Comparison of ENCODE assay signal across 20 cellular contexts in the genomic region with DNA sequence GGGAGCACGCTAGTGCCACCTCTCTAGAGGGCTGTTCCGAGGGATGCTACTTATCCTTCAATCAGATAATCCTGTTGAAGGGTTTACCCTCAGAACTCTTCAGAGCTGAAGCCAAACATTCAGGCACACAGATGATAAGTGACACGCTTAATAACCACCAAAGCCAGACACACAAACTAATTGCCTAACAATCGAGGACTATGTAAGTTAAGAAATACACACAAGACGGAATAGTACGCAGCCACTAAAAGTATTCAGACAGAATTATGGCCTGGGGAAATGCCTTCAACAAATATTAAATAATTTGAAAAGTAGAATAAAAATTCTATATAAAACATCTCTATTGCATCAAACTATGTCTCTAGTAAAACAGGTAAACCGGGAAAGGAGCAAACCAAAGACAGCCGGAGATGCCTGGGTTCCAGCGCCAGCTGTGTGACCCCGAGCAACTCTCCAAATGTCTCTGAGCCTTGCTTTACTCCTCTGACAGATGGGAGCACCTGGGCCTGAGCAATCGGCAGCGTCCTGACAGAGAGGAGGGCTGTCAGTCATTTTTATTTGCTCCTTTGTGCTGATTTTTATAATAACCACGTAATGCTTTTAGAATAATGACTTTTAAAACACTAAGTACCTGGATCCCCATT. TPM values are rescaled to one million over a fixed set of nuclear protein-coding genes. Genes with fewer than 3 reads are reported as not detected.
A peak's percentile ranks its signal among the peaks of the same experiment; 100 is the strongest.
DNase-seq lines count a peak whose midpoint lies in the region; ATAC-seq and TF ChIP-seq lines count a peak whose summit lies in the region.
"Had no signal": no experiment of that assay in that cellular context is flagged by ENCODE, and none has a peak within 500 bp of the region (broad histone marks: within the 10 kb centered on the region; RNA-seq: fewer than 3 reads in every experiment).

No MANE protein-coding gene starts in this region.

- H3F3A ChIP-seq in PC-9 (ENCODE audit: insufficient read depth, low read depth), result peaks cover 13% of the 10 kb centered on the region; the same call in 1 of the 2 replicates

- no peaks in the 10 kb centered on the region for H3K9me2 ChIP-seq in PC-9 (ENCODE audit: insufficient read depth)

- TF ChIP-seq CTCF in KMS-11 (conservative IDR thresholded peaks at IDR 0.05; ENCODE audit: low read depth, low read length) (no peak), PC-9 (conservative IDR thresholded peaks at IDR 0.05) (no peak), osteoblast (IDR thresholded peaks at IDR 0.05; ENCODE audit: extremely low read depth, low read depth, low read length) (no peak), Peyer's patch (IDR thresholded peaks at IDR 0.05) (no peak)

- no peak overlapping the region for H3K4me3 Mint-ChIP-seq in activated CD4-positive, alpha-beta memory T cell treated with anti-CD3 and anti-CD28 coated beads for 36 hours
- H3K4me3 Mint-ChIP-seq: activated naive CD8-positive, alpha-beta T cell treated with anti-CD3 and anti-CD28 coated beads, Interleukin-2, amount 50 U/mL, for 24 hours; central memory CD8-positive, alpha-beta T cell; HFFc6; neural progenitor cell; T-cell had no signal

- peak overlapping the region; percentile 58; the same call in 1 of the 2 replicates for H2AFZ ChIP-seq in KMS-11 (ENCODE audit: low read depth)
- no peak overlapping the region for H2AFZ ChIP-seq in PC-9
- no peak overlapping the region for H2AFZ ChIP-seq in osteoblast (ENCODE audit: low read length)
- H2AFZ ChIP-seq: neural progenitor cell had no signal

- DNase-seq in PC-9 (no peak), osteoblast (ENCODE audit: insufficient read length, low spot score, missing footprints) (peak; percentile 49), Peyer's patch (no peak), NCI-H1436 (lab: John Stamatoyannopoulos, UW) (no peak)
- DNase-seq in activated CD4-positive, alpha-beta memory T cell treated with anti-CD3 and anti-CD28 coated beads for 36 hours, result no peak
- DNase-seq: activated gamma-delta T cell, DMS79, gastrocnemius medialis, HFFc6, left cardiac atrium, NCI-H1436 treated with DMSO at 0.1 percent for 48 hours, NCI-H446 treated with DMSO at 0.1 percent for 48 hours had no signal

- intact Hi-C loops in PC-9 (cut with micrococcal nuclease; ENCODE audit: unreplicated experiment), result no loop called here
- intact Hi-C loops in activated CD4-positive, alpha-beta memory T cell treated with anti-CD3 and anti-CD28 coated beads for 36 hours (cut with micrococcal nuclease), result no loop called here

- H3K36me3 ChIP-seq in KMS-11 (ENCODE audit: insufficient read depth), result no peaks in the 10 kb centered on the region
- no peaks in the 10 kb centered on the region for H3K36me3 ChIP-seq in PC-9 (ENCODE audit: low read depth)
- H3K36me3 ChIP-seq in osteoblast (ENCODE audit: insufficient read depth, low read length), result no peaks in the 10 kb centered on the region
- peaks cover 0 to 22% (median 0%) of the 10 kb centered on the region in 3 donors for H3K36me3 ChIP-seq in Peyer's patch
- H3K36me3 ChIP-seq: neural progenitor cell had no signal

- H3K27ac Mint-ChIP-seq in activated CD4-positive, alpha-beta memory T cell treated with anti-CD3 and anti-CD28 coated beads for 36 hours, result no peak overlapping the region
- H3K27ac Mint-ChIP-seq: activated naive CD8-positive, alpha-beta T cell treated with anti-CD3 and anti-CD28 coated beads, Interleukin-2, amount 50 U/mL, for 24 hours; HFFc6; T-cell had no signal

- H3K9ac ChIP-seq in KMS-11, result no peak overlapping the region; the same call in 1 of the 2 replicates
- H3K9ac ChIP-seq: neural progenitor cell had no signal

- ATAC-seq in GM19455 (IDR thresholded peaks at IDR 0.05; ENCODE audit: unreplicated experiment), result peak; percentile 22
- ATAC-seq: gastrocnemius medialis, right cardiac atrium had no signal

- H3K4me2 ChIP-seq in KMS-11 (peak overlapping the region; percentile 52), PC-9 (peak overlapping the region; percentile 43; the same call in 1 of the 2 replicates), osteoblast (ENCODE audit: insufficient read depth, low read length) (no peak overlapping the region)
- H3K4me2 ChIP-seq: neural progenitor cell had no signal

- H3K27me3 Mint-ChIP-seq in activated CD4-positive, alpha-beta memory T cell treated with anti-CD3 and anti-CD28 coated beads for 36 hours, result no peaks in the 10 kb centered on the region
- H3K27me3 Mint-ChIP-seq: activated naive CD8-positive, alpha-beta T cell treated with anti-CD3 and anti-CD28 coated beads, Interleukin-2, amount 50 U/mL, for 24 hours; central memory CD8-positive, alpha-beta T cell; T-cell had no signal

- H3K79me2 ChIP-seq in KMS-11 (ENCODE audit: insufficient read depth, low read depth) (no peaks in the 10 kb centered on the region), PC-9 (ENCODE audit: low read depth) (no peaks in the 10 kb centered on the region), osteoblast (ENCODE audit: insufficient read depth, low read length) (no peaks in the 10 kb centered on the region)

- no peaks in the 10 kb centered on the region for H4K20me1 ChIP-seq in KMS-11 (ENCODE audit: insufficient read depth)
- no peaks in the 10 kb centered on the region for H4K20me1 ChIP-seq in PC-9 (ENCODE audit: insufficient read depth)
- H4K20me1 ChIP-seq in osteoblast (ENCODE audit: insufficient read depth, low read length), result no peaks in the 10 kb centered on the region

- no TSS peak for BruUV-seq in PC-9 (replicated peaks; lab: Mats Ljungman, UMichigan)

- H3K27me3 ChIP-seq in KMS-11 (ENCODE audit: insufficient read depth, low read depth) (no peaks in the 10 kb centered on the region), PC-9 (ENCODE audit: insufficient read depth, low read depth) (no peaks in the 10 kb centered on the region), osteoblast (ENCODE audit: insufficient read depth, low read length) (no peaks in the 10 kb centered on the region), Peyer's patch (no peaks in the 10 kb centered on the region)
- H3K27me3 ChIP-seq: gastrocnemius medialis, neural progenitor cell, SJSA1 had no signal

- TF ChIP-seq POLR2A in Peyer's patch (IDR thresholded peaks at IDR 0.05), result no peak

- H3K4me1 Mint-ChIP-seq in activated CD4-positive, alpha-beta memory T cell treated with anti-CD3 and anti-CD28 coated beads for 36 hours (ENCODE audit: low read depth), result peaks cover 12% of the 10 kb centered on the region

- H3K4me1 ChIP-seq in KMS-11 (ENCODE audit: low read depth, poor library complexity, severe bottlenecking) (peaks cover 42% of the 10 kb centered on the region), PC-9 (replicated peaks; ENCODE audit: insufficient read depth) (peaks cover 5% of the 10 kb centered on the region; the same call in 1 of the 2 replicates), osteoblast (ENCODE audit: insufficient read depth, low read length) (no peaks in the 10 kb centered on the region), Peyer's patch (peaks cover 0 to 5% (median 4%) of the 10 kb centered on the region in 4 donors)
- H3K4me1 ChIP-seq: gastrocnemius medialis, SJSA1 had no signal

- no peaks in the 10 kb centered on the region for H3K36me3 Mint-ChIP-seq in activated CD4-positive, alpha-beta memory T cell treated with anti-CD3 and anti-CD28 coated beads for 36 hours
- H3K36me3 Mint-ChIP-seq: T-cell had no signal

- POLR2A ChIA-PET in PC-9 (lab: Charles Lee; ENCODE audit: unreplicated experiment), result no interaction called here
- POLR2A ChIA-PET in activated CD4-positive, alpha-beta memory T cell treated with anti-CD3 and anti-CD28 coated beads for 36 hours (lab: Charles Lee), result no interaction called here

- no peak overlapping the region for H3K4me3 ChIP-seq in KMS-11 (IDR thresholded peaks at IDR 0.05; ENCODE audit: insufficient read depth, low read depth, low read length)
- no peak overlapping the region for H3K4me3 ChIP-seq in PC-9
- no peak overlapping the region for H3K4me3 ChIP-seq in osteoblast (ENCODE audit: insufficient read depth, low read length)
- no peak overlapping the region for H3K4me3 ChIP-seq in Peyer's patch
- H3K4me3 ChIP-seq: gastrocnemius medialis, neural progenitor cell, SJSA1 had no signal

- H3K27ac ChIP-seq in KMS-11, result peak overlapping the region; percentile 54; the same call in 1 of the 2 replicates
- H3K27ac ChIP-seq in PC-9, result no peak overlapping the region
- H3K27ac ChIP-seq in osteoblast (ENCODE audit: low read depth, low read length), result no peak overlapping the region
- no peak overlapping the region for H3K27ac ChIP-seq in Peyer's patch
- H3K27ac ChIP-seq: gastrocnemius medialis, neural progenitor cell, SJSA1 had no signal

- H3K9me3 Mint-ChIP-seq in activated CD4-positive, alpha-beta memory T cell treated with anti-CD3 and anti-CD28 coated beads for 36 hours, result no peaks in the 10 kb centered on the region
- H3K9me3 Mint-ChIP-seq: activated naive CD8-positive, alpha-beta T cell treated with anti-CD3 and anti-CD28 coated beads, Interleukin-2, amount 50 U/mL, for 24 hours; central memory CD8-positive, alpha-beta T cell; HFFc6; neural progenitor cell; T-cell had no signal

- no peaks in the 10 kb centered on the region for H3K9me3 ChIP-seq in PC-9 (ENCODE audit: insufficient read depth, low read depth)
- no peaks in the 10 kb centered on the region for H3K9me3 ChIP-seq in osteoblast (ENCODE audit: low read depth, low read length)
- H3K9me3 ChIP-seq in Peyer's patch, result no peaks in the 10 kb centered on the region
- H3K9me3 ChIP-seq: gastrocnemius medialis, SJSA1 had no signal

- CTCF ChIA-PET in PC-9 (lab: Charles Lee), result no interaction called here
- CTCF ChIA-PET in activated CD4-positive, alpha-beta memory T cell treated with anti-CD3 and anti-CD28 coated beads for 36 hours (lab: Charles Lee), result no interaction called here

RNA-seq across cellular contexts. Expression of gene LRFN4, which starts 11.3 kb away (rescaled TPM):
- 13.8 and 26.6 TPM in 2 replicates for total RNA-seq in PC-9 (2021)
- total RNA-seq in osteoblast, result 15.9 and 16.3 TPM in 2 replicates
- 10 to 100 TPM; 24.6 to 29.8 TPM for total RNA-seq in activated CD4-positive, alpha-beta memory T cell treated with anti-CD3 and anti-CD28 coated beads for 36 hours
- total RNA-seq in Peyer's patch, result 1 to 10 TPM; 2.5 to 9.0 (median 4.3) TPM

RNA-seq across cellular contexts. Expression of gene RCE1, which starts 25.0 kb away (rescaled TPM):
- 42.1 and 42.9 TPM in 2 replicates for total RNA-seq in PC-9 (2021)
- total RNA-seq in osteoblast, result 11.5 and 18.1 TPM in 2 replicates
- 10 to 100 TPM; 22.5 to 24.4 TPM for total RNA-seq in activated CD4-positive, alpha-beta memory T cell treated with anti-CD3 and anti-CD28 coated beads for 36 hours
- total RNA-seq in Peyer's patch, result 10 to 100 TPM in 3 of 4 donors, 1 to 10 TPM in 1; 6.6 to 57.7 (median 38.0) TPM
